In the genomic region with DNA sequence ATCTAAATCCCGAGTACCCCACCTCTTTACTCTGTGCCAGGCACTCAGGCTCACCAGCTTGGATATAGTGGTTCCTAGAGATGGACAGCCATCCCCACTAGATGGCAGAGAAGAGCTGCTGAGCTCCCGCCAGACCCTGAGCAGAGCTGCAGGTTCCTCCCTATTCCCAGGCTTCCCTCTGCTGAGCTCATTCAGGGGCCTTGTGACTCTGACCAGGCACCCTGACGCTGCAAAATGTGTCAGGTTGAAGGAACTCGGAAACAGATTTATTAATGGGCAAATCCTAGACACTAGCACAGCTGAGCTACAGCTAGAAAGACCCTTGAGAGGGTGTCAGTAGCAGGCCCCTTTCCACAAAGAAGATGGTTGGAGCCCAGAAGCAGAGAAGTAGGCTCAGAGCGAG, we compare ENCODE assay signal across 1 cellular context.
TF ChIP-seq lines count a peak whose summit lies in the region.

No MANE protein-coding gene starts in this region.

TF ChIP-seq in WTC11, 78 proteins besides CTCF, POLR2A, EP300 and RAD21 (continued from another document):
- TF ChIP-seq, protein P1, sequence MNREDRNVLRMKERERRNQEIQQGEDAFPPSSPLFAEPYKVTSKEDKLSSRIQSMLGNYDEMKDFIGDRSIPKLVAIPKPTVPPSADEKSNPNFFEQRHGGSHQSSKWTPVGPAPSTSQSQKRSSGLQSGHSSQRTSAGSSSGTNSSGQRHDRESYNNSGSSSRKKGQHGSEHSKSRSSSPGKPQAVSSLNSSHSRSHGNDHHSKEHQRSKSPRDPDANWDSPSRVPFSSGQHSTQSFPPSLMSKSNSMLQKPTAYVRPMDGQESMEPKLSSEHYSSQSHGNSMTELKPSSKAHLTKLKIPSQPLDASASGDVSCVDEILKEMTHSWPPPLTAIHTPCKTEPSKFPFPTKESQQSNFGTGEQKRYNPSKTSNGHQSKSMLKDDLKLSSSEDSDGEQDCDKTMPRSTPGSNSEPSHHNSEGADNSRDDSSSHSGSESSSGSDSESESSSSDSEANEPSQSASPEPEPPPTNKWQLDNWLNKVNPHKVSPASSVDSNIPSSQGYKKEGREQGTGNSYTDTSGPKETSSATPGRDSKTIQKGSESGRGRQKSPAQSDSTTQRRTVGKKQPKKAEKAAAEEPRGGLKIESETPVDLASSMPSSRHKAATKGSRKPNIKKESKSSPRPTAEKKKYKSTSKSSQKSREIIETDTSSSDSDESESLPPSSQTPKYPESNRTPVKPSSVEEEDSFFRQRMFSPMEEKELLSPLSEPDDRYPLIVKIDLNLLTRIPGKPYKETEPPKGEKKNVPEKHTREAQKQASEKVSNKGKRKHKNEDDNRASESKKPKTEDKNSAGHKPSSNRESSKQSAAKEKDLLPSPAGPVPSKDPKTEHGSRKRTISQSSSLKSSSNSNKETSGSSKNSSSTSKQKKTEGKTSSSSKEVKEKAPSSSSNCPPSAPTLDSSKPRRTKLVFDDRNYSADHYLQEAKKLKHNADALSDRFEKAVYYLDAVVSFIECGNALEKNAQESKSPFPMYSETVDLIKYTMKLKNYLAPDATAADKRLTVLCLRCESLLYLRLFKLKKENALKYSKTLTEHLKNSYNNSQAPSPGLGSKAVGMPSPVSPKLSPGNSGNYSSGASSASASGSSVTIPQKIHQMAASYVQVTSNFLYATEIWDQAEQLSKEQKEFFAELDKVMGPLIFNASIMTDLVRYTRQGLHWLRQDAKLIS (CRISPR knock-in tag; IDR thresholded peaks at IDR 0.05; ENCODE audit: borderline replicate concordance) = no peak
- no peak for TF ChIP-seq ZNF232 (CRISPR knock-in tag; IDR thresholded peaks at IDR 0.05)
- TF ChIP-seq FOXP1 (CRISPR knock-in tag; IDR thresholded peaks at IDR 0.05; ENCODE audit: borderline replicate concordance) = no peak
- TF ChIP-seq MAX (CRISPR knock-in tag; IDR thresholded peaks at IDR 0.05) = no peak
- no peak for TF ChIP-seq HMGA2 (CRISPR knock-in tag; IDR thresholded peaks at IDR 0.05)
- TF ChIP-seq, protein P2, sequence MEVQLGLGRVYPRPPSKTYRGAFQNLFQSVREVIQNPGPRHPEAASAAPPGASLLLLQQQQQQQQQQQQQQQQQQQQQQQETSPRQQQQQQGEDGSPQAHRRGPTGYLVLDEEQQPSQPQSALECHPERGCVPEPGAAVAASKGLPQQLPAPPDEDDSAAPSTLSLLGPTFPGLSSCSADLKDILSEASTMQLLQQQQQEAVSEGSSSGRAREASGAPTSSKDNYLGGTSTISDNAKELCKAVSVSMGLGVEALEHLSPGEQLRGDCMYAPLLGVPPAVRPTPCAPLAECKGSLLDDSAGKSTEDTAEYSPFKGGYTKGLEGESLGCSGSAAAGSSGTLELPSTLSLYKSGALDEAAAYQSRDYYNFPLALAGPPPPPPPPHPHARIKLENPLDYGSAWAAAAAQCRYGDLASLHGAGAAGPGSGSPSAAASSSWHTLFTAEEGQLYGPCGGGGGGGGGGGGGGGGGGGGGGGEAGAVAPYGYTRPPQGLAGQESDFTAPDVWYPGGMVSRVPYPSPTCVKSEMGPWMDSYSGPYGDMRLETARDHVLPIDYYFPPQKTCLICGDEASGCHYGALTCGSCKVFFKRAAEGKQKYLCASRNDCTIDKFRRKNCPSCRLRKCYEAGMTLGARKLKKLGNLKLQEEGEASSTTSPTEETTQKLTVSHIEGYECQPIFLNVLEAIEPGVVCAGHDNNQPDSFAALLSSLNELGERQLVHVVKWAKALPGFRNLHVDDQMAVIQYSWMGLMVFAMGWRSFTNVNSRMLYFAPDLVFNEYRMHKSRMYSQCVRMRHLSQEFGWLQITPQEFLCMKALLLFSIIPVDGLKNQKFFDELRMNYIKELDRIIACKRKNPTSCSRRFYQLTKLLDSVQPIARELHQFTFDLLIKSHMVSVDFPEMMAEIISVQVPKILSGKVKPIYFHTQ (CRISPR knock-in tag; IDR thresholded peaks at IDR 0.05) = no peak
- TF ChIP-seq GRHL2 (CRISPR knock-in tag; IDR thresholded peaks at IDR 0.05; ENCODE audit: insufficient replicate concordance, severe bottlenecking) = no peak
- TF ChIP-seq E2F1 (CRISPR knock-in tag; IDR thresholded peaks at IDR 0.05) = no peak
- no peak for TF ChIP-seq ZNF416 (CRISPR knock-in tag; IDR thresholded peaks at IDR 0.05)
- no peak for TF ChIP-seq ZNF219 (CRISPR knock-in tag; IDR thresholded peaks at IDR 0.05; ENCODE audit: borderline replicate concordance)
TF ChIP-seq in WTC11: peak in this region for 0.
